Comparison of ENCODE assay signal across 12 cellular contexts in genomic region chr6:53336070-53336469, GRCh38. TPM values are rescaled to one million over a fixed set of nuclear protein-coding genes. Genes with fewer than 3 reads are reported as not detected.
DNase-seq lines count a peak whose midpoint lies in the region; ATAC-seq and TF ChIP-seq lines count a peak whose summit lies in the region.
"Had no signal": no experiment of that assay in that cellular context is flagged by ENCODE, and none has a peak within 500 bp of the region (broad histone marks: within the 10 kb centered on the region; RNA-seq: fewer than 3 reads in every experiment).

No MANE protein-coding gene starts in this region.

- peak overlapping the region; percentile 83 for H3K4me3 Mint-ChIP-seq in activated naive CD8-positive, alpha-beta T cell treated with anti-CD3 and anti-CD28 coated beads for 36 hours
- H3K4me3 Mint-ChIP-seq in naive thymus-derived CD8-positive, alpha-beta T cell, result peak overlapping the region; percentile 84 to 99 (median 90)

- peaks cover 78% of the 10 kb centered on the region for H3K4me1 Mint-ChIP-seq in activated naive CD8-positive, alpha-beta T cell treated with anti-CD3 and anti-CD28 coated beads for 36 hours
- peaks cover 48 to 96% (median 90%) of the 10 kb centered on the region in 4 donors for H3K4me1 Mint-ChIP-seq in naive thymus-derived CD8-positive, alpha-beta T cell

- H3K36me3 ChIP-seq in BLaER1 treated with 17β-estradiol and CSF1 and Interleukin-3, amounts not matched to agents 10 nM and 100 nM, result peaks cover 0 to 61% (median 38%) of the 10 kb centered on the region in 11 experiments; a peak in 18 of 22 replicates
- peaks cover 0 to 5% of the 10 kb centered on the region in 2 experiments; a peak in 1 of 3 replicates for H3K36me3 ChIP-seq in HEK293 (ENCODE audit: control insufficient read depth in 2 of 2, insufficient read depth in 1 of 2, low read length in 2 of 2)
- H3K36me3 ChIP-seq: ovary had no signal

- CTCF ChIA-PET in HEK293 (lab: Yijun Ruan, JAX), result interaction anchor here (0.6 to 0.7 kb wide), 2 partner anchors 8 to 56 kb away, joined by 3 to 4 read pairs; no protein-coding TSS in a partner anchor

- H3K4me3 ChIP-seq in BLaER1 treated with 17β-estradiol and CSF1 and Interleukin-3, amounts not matched to agents 10 nM and 100 nM, result peak overlapping the region in 8 of 10 experiments; percentile 16 to 41 (median 28); a peak in 8 of 20 replicates
- no peak overlapping the region for H3K4me3 ChIP-seq in HEK293 (ENCODE audit: low read depth, low read length)
- H3K4me3 ChIP-seq: ovary, testis had no signal

- TF ChIP-seq CTCF in HEK293 (tag by site-specific recombination; IDR thresholded peaks at IDR 0.05), result no peak

- H3K9me3 Mint-ChIP-seq in activated naive CD8-positive, alpha-beta T cell treated with anti-CD3 and anti-CD28 coated beads for 36 hours, result peaks cover 2% of the 10 kb centered on the region
- H3K9me3 Mint-ChIP-seq in naive thymus-derived CD8-positive, alpha-beta T cell, result no peaks in the 10 kb centered on the region

- H3K9me3 ChIP-seq in BLaER1 treated with 17β-estradiol and CSF1 and Interleukin-3, amounts not matched to agents 10 nM and 100 nM (replicated peaks in 1 of 11), result peaks cover 0 to 15% (median 5%) of the 10 kb centered on the region in 11 experiments; a peak in 5 of 22 replicates
- H3K9me3 ChIP-seq in HEK293 (ENCODE audit: control insufficient read depth, insufficient read depth, low read depth, low read length), result no peaks in the 10 kb centered on the region
- H3K9me3 ChIP-seq: ovary, testis had no signal

- POLR2A ChIA-PET in HEK293 (lab: Yijun Ruan, JAX), result no interaction called here
- POLR2A ChIA-PET in naive thymus-derived CD8-positive, alpha-beta T cell (lab: Charles Lee), result interaction anchor here (0.8 to 6.1 kb wide), 8 partner anchors 9 to 48 kb away, joined by 3 to 75 read pairs (median 8); partner anchors contain the start of gene ELOVL5

- H3K27ac ChIP-seq in BLaER1 treated with 17β-estradiol and CSF1 and Interleukin-3, amounts not matched to agents 10 nM and 100 nM, result peak overlapping the region in 10 of 11 experiments; percentile 3 to 72 (median 47); a peak in 15 of 22 replicates
- H3K27ac ChIP-seq in HEK293 (ENCODE audit: extremely low read depth, low read depth, low read length), result no peak overlapping the region
- H3K27ac ChIP-seq: ovary, testis had no signal

- peaks cover 0 to 100% (median 98%) of the 10 kb centered on the region in 11 experiments; a peak in 21 of 22 replicates for H4K20me1 ChIP-seq in BLaER1 treated with 17β-estradiol and CSF1 and Interleukin-3, amounts not matched to agents 10 nM and 100 nM

- H3K4me2 ChIP-seq in BLaER1 treated with 17β-estradiol and CSF1 and Interleukin-3, amounts not matched to agents 10 nM and 100 nM, result peak overlapping the region; percentile 74 to 87 (median 85)

- peaks cover 40% of the 10 kb centered on the region for H3K36me3 Mint-ChIP-seq in activated naive CD8-positive, alpha-beta T cell treated with anti-CD3 and anti-CD28 coated beads for 36 hours
- H3K36me3 Mint-ChIP-seq in naive thymus-derived CD8-positive, alpha-beta T cell, result no peaks in the 10 kb centered on the region

- ATAC-seq in naive thymus-derived CD8-positive, alpha-beta T cell, result no peak
- ATAC-seq in HG02571 (IDR thresholded peaks at IDR 0.05; ENCODE audit: unreplicated experiment) (no peak), GM18868 (IDR thresholded peaks at IDR 0.05; ENCODE audit: unreplicated experiment) (no peak)

- no peaks in the 10 kb centered on the region for H3K27me3 ChIP-seq in BLaER1 treated with 17β-estradiol and CSF1 and Interleukin-3, amounts not matched to agents 10 nM and 100 nM
- H3K27me3 ChIP-seq: ovary, testis had no signal

- DNase-seq in activated naive CD8-positive, alpha-beta T cell treated with anti-CD3 and anti-CD28 coated beads for 36 hours, result no peak
- DNase-seq in naive thymus-derived CD8-positive, alpha-beta T cell, result no peak
- no peak for DNase-seq in NCI-H748 (lab: John Stamatoyannopoulos, UW; ENCODE audit: unreplicated experiment)
- DNase-seq in hepatic stellate cell (ENCODE audit: low spot score), result no peak
- DNase-seq: HCEC 1CT, left cardiac atrium, ovary, testis had no signal

- peaks cover 47 to 76% (median 61%) of the 10 kb centered on the region in 10 experiments for H3K4me1 ChIP-seq in BLaER1 treated with 17β-estradiol and CSF1 and Interleukin-3, amounts not matched to agents 10 nM and 100 nM
- peaks cover 7% of the 10 kb centered on the region for H3K4me1 ChIP-seq in HEK293 (ENCODE audit: control insufficient read depth, insufficient read depth, low read length)

- H3K27ac Mint-ChIP-seq in activated naive CD8-positive, alpha-beta T cell treated with anti-CD3 and anti-CD28 coated beads for 36 hours, result peak overlapping the region; percentile 98
- H3K27ac Mint-ChIP-seq in naive thymus-derived CD8-positive, alpha-beta T cell, result peak overlapping the region; percentile 96 to 100 (median 100)

- H3K9ac ChIP-seq in BLaER1 treated with 17β-estradiol and CSF1 and Interleukin-3, amounts not matched to agents 10 nM and 100 nM, result peak overlapping the region in 9 of 11 experiments; percentile 4 to 40 (median 25); a peak in 7 of 22 replicates

- H3K27me3 Mint-ChIP-seq in activated naive CD8-positive, alpha-beta T cell treated with anti-CD3 and anti-CD28 coated beads for 36 hours, result no peaks in the 10 kb centered on the region
- H3K27me3 Mint-ChIP-seq in naive thymus-derived CD8-positive, alpha-beta T cell, result no peaks in the 10 kb centered on the region

TF ChIP-seq in HEK293, 187 proteins besides CTCF, POLR2A, EP300 and RAD21:
- no peak for TF ChIP-seq ZNF10 (tag by site-specific recombination; IDR thresholded peaks at IDR 0.05)
- no peak for TF ChIP-seq ZNF776 (tag by site-specific recombination; IDR thresholded peaks at IDR 0.05; ENCODE audit: borderline replicate concordance)
- TF ChIP-seq SCRT2 (tag by site-specific recombination; IDR thresholded peaks at IDR 0.05), result peak; percentile 80
- no peak for TF ChIP-seq ZNF544 (tag by site-specific recombination; IDR thresholded peaks at IDR 0.05)
- TF ChIP-seq ZBTB26 (tag by site-specific recombination; optimal IDR thresholded peaks at IDR 0.05), result no peak
- no peak for TF ChIP-seq ZNF624 (tag by site-specific recombination; IDR thresholded peaks at IDR 0.05)

RNA-seq across cellular contexts. Expression of gene ELOVL5, which starts 12.7 kb away (rescaled TPM):
- total RNA-seq in activated naive CD8-positive, alpha-beta T cell treated with anti-CD3 and anti-CD28 coated beads for 36 hours, result 10 to 100 TPM; 86.2 to 88.3 TPM
- total RNA-seq in naive thymus-derived CD8-positive, alpha-beta T cell, result 10 to 100 TPM; 59.4 to 67.4 TPM
- polyA plus RNA-seq in naive thymus-derived CD8-positive, alpha-beta T cell, result 10 to 100 TPM; 32.5 to 38.1 (median 33.0) TPM
